ENCODE assay signal across 9 cellular contexts in genomic region chr13:36919206-36919832, GRCh38. TPM values are rescaled to one million over a fixed set of nuclear protein-coding genes. Genes with fewer than 3 reads are reported as not detected.
DNase-seq lines count a peak whose midpoint lies in the region; ATAC-seq, FAIRE-seq and TF ChIP-seq lines count a peak whose summit lies in the region.
"Had no signal": no experiment of that assay in that cellular context is flagged by ENCODE, and none has a peak within 500 bp of the region (broad histone marks: within the 10 kb centered on the region; RNA-seq: fewer than 3 reads in every experiment).

No MANE protein-coding gene starts in this region.

- TF ChIP-seq POLR2A in GM12892 (IDR thresholded peaks at IDR 0.05; ENCODE audit: low read depth, low read length), result no peak

- peaks cover 5% of the 10 kb centered on the region for H3K4me1 Mint-ChIP-seq in activated naive CD8-positive, alpha-beta T cell treated with anti-CD3 and anti-CD28 coated beads for 36 hours

- no peak overlapping the region for H3K27ac ChIP-seq in ACC112 (ENCODE audit: low read depth, low read length)
- H3K27ac ChIP-seq: neutrophil had no signal

- H3K4me1 ChIP-seq in ACC112 (ENCODE audit: control insufficient read depth, insufficient read depth, low read length, unreplicated experiment), result peaks cover 6% of the 10 kb centered on the region

- peaks cover 79% of the 10 kb centered on the region for H3K27me3 Mint-ChIP-seq in activated naive CD8-positive, alpha-beta T cell treated with anti-CD3 and anti-CD28 coated beads for 36 hours

- FAIRE-seq in GM12892 (lab: Jason Lieb, UNC), result no peak

- intact Hi-C loops in left ventricle myocardium superior (cut with micrococcal nuclease), result no loop called here

- H3K4me3 ChIP-seq in ACC112 (ENCODE audit: low read depth, low read length), result peak overlapping the region; percentile 84

- H3K36me3 Mint-ChIP-seq in activated naive CD8-positive, alpha-beta T cell treated with anti-CD3 and anti-CD28 coated beads for 36 hours, result no peaks in the 10 kb centered on the region

- H3K9me3 Mint-ChIP-seq in activated naive CD8-positive, alpha-beta T cell treated with anti-CD3 and anti-CD28 coated beads for 36 hours, result no peaks in the 10 kb centered on the region

- no peak overlapping the region for H3K27ac Mint-ChIP-seq in activated naive CD8-positive, alpha-beta T cell treated with anti-CD3 and anti-CD28 coated beads for 36 hours

- ATAC-seq in GM18907 (IDR thresholded peaks at IDR 0.05; ENCODE audit: unreplicated experiment) (peak; percentile 20), left ventricle myocardium superior (peak; percentile 61), GM21381 (IDR thresholded peaks at IDR 0.05; ENCODE audit: unreplicated experiment) (no peak)

- no peaks in the 10 kb centered on the region for H3K36me3 ChIP-seq in ACC112 (ENCODE audit: insufficient read depth, low read length)
- H3K36me3 ChIP-seq: neutrophil had no signal

- peak overlapping the region; percentile 55 for H3K4me3 Mint-ChIP-seq in activated naive CD8-positive, alpha-beta T cell treated with anti-CD3 and anti-CD28 coated beads for 36 hours

- peak; percentile 56 for DNase-seq in NCI-H1092 treated with DMSO at 0.1 percent for 48 hours (lab: John Stamatoyannopoulos, UW)
- peak; percentile 10 for DNase-seq in activated naive CD8-positive, alpha-beta T cell treated with anti-CD3 and anti-CD28 coated beads for 36 hours
- DNase-seq in left ventricle myocardium superior, result peak; percentile 50
- DNase-seq in renal cortical epithelial cell (ENCODE audit: low read depth), result peak; percentile 16
- no peak for DNase-seq in GM12892 (ENCODE audit: insufficient read length)

- H3K79me2 ChIP-seq in ACC112 (ENCODE audit: control insufficient read depth, insufficient read depth, low read length, unreplicated experiment), result peaks cover 13% of the 10 kb centered on the region

- H3K27me3 ChIP-seq in ACC112 (ENCODE audit: insufficient read depth, low read length), result no peaks in the 10 kb centered on the region

- H2AFZ ChIP-seq in ACC112 (ENCODE audit: low read length, unreplicated experiment), result peak overlapping the region; percentile 57

RNA-seq across cellular contexts. Expression of gene SMAD9, which starts 0.7 kb away (rescaled TPM):
- under 1 TPM; 0.10 to 0.54 TPM for total RNA-seq in activated naive CD8-positive, alpha-beta T cell treated with anti-CD3 and anti-CD28 coated beads for 36 hours
- total RNA-seq in left ventricle myocardium superior, result 4.5 TPM
- total RNA-seq in renal cortical epithelial cell, result 0.52 and 9.3 TPM in 2 replicates
- 0.36 TPM for polyA plus RNA-seq in GM12892 (2012; ENCODE audit: missing spikeins)
